ENCODE assay signal across 32 cellular contexts in genomic region chr16:76232704-76233103, GRCh38. TPM values are rescaled to one million over a fixed set of nuclear protein-coding genes. Genes with fewer than 3 reads are reported as not detected.
"Had no signal": no experiment of that assay in that cellular context is flagged by ENCODE, and none has a peak within 500 bp of the region (broad histone marks: within the 10 kb centered on the region; RNA-seq: fewer than 3 reads in every experiment).

No MANE protein-coding gene starts in this region.

- H3K36me3 ChIP-seq: adrenal gland, esophagus muscularis mucosa had no signal

- H3K27me3 ChIP-seq: adrenal gland, body of pancreas, esophagus muscularis mucosa had no signal

- H3K27ac ChIP-seq: adrenal gland, body of pancreas, esophagus muscularis mucosa, VCaP had no signal

- DNase-seq: activated CD4-positive, alpha-beta memory T cell treated with anti-CD3 and anti-CD28 coated beads, Interleukin-2, amount 10 ng/mL, durations not matched to agents 7 days and 5 days; activated CD4-positive, alpha-beta T cell treated with anti-CD3 and anti-CD28 coated beads for 1 hour; activated CD4-positive, alpha-beta T cell treated with anti-CD3 and anti-CD28 coated beads for 4 hours; activated CD4-positive, alpha-beta T cell treated with anti-CD3 and anti-CD28 coated beads, Interleukin-2, amount 10 ng/mL, durations not matched to agents 7 days and 5 days; activated CD4-positive, alpha-beta T cell treated with anti-CD3 and anti-CD28 coated beads, Interleukin-2, amount 50 U/mL, for 4 hours; activated effector memory CD4-positive, alpha-beta T cell treated with Interleukin-2 at 50 U/mL for 16 hours; activated naive CD4-positive, alpha-beta T cell treated with anti-CD3 and anti-CD28 coated beads for 36 hours; activated naive CD8-positive, alpha-beta T cell treated with anti-CD3 and anti-CD28 coated beads for 36 hours; activated naive CD8-positive, alpha-beta T cell treated with anti-CD3 and anti-CD28 coated beads, Interleukin-2, amount 50 U/mL, for 24 hours; activated T-cell treated with anti-CD3 and anti-CD28 coated beads, Interleukin-2, amount 50 U/mL, for 4 hours; adrenal gland; amygdala; aorta; body of pancreas; caudate nucleus; cortex of kidney; dermis blood vessel endothelial cell; effector CD4-positive, alpha-beta T cell; effector memory CD8-positive, alpha-beta T cell; erythroblast; head of caudate nucleus; T-helper 2 cell had no signal

- FAIRE-seq: colon, frontal cortex, TTC549 had no signal

- H3K4me3 ChIP-seq: adrenal gland, body of pancreas, esophagus muscularis mucosa had no signal

- H3K4me1 ChIP-seq: adrenal gland, body of pancreas, esophagus muscularis mucosa had no signal

- H3K9me3 ChIP-seq: adrenal gland, body of pancreas, esophagus muscularis mucosa had no signal

- ATAC-seq: activated naive CD8-positive, alpha-beta T cell treated with anti-CD3 and anti-CD28 coated beads, Interleukin-2, amount 50 U/mL, for 24 hours; activated T-cell treated with anti-CD3 and anti-CD28 coated beads, Interleukin-2, amount 50 U/mL, for 4 hours; activated T-helper 17 cell treated with anti-CD3 and anti-CD28 coated beads, Interleukin-2, amount 50 U/mL, for 72 hours; body of pancreas; effector memory CD8-positive, alpha-beta T cell; WTC11 had no signal

RNA-seq across cellular contexts. Expression of gene CNTNAP4, which starts 44.5 kb away (rescaled TPM):
- total RNA-seq: activated CD4-positive, alpha-beta memory T cell treated with anti-CD3 and anti-CD28 coated beads, Interleukin-2, amount 10 ng/mL, durations not matched to agents 7 days and 5 days; activated CD4-positive, alpha-beta T cell treated with anti-CD3 and anti-CD28 coated beads, Interleukin-2, amount 10 ng/mL, durations not matched to agents 7 days and 5 days; activated naive CD4-positive, alpha-beta T cell treated with anti-CD3 and anti-CD28 coated beads for 36 hours; activated naive CD8-positive, alpha-beta T cell treated with anti-CD3 and anti-CD28 coated beads for 36 hours; activated T-cell treated with anti-CD3 and anti-CD28 coated beads, Interleukin-2, amount 50 U/mL, for 4 hours; activated T-helper 17 cell treated with anti-CD3 and anti-CD28 coated beads, Interleukin-2, amount 50 U/mL, for 72 hours; aorta; body of pancreas; chondrocyte; dermis blood vessel endothelial cell; fibroblast of villous mesenchyme; T-helper 1 cell treated with Interleukin-12 subunit alpha and Interleukin-12 subunit beta and Interleukin-4 antibody, amounts not matched to agents 30 ng/mL and 1 ng/mL, for 36 hours; WTC11 had no signal
- polyA plus RNA-seq: aorta had no signal
